27 cellular contexts compared by ENCODE assay signal in the genomic region with DNA sequence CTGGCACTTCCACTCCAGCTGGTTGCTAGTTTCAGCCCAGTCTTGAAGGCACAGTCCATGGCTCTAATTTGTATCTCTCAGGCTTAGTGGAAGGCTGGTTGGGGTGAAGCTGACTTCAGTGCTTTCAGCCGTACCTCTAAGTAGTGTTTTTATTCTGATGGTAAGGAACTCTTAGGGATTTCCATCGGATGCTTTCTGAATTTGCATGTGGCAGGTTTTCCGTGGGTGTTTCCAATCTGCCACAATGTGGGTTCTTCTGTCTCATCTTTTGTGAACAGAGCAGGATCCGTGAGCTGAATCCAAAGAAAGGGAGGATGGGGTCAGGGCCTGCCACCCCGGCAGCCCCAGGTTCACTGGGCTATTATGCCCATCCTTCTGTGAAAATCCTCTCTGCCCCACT.
"Had no signal": no experiment of that assay in that cellular context is flagged by ENCODE, and none has a peak within 500 bp of the region (broad histone marks: within the 10 kb centered on the region; RNA-seq: fewer than 3 reads in every experiment).

No MANE protein-coding gene starts in this region.

- H3K36me3 ChIP-seq: colonic mucosa, gastrocnemius medialis, neutrophil, right atrium auricular region, tibial artery had no signal

- H3K4me3 Mint-ChIP-seq: dendritic cell treated with granulocyte-macrophage colony-stimulating factor and Interleukin-4, amounts not matched to agents 40 ng/mL and 50 ng/mL, for 4 days; endodermal cell; memory B cell; mesothelial cell of epicardium; naive thymus-derived CD4-positive, alpha-beta T cell; nephron; stimulated activated naive CD8-positive, alpha-beta T cell treated with anti-CD3 and anti-CD28 coated beads, Interleukin-15, amount 100 ng/mL, for 72 hours; type B pancreatic cell had no signal

- H3K9me3 Mint-ChIP-seq: dendritic cell treated with granulocyte-macrophage colony-stimulating factor and Interleukin-4, amounts not matched to agents 40 ng/mL and 50 ng/mL, for 4 days; endodermal cell; mesothelial cell of epicardium; nephron; stimulated activated naive CD8-positive, alpha-beta T cell treated with anti-CD3 and anti-CD28 coated beads, Interleukin-15, amount 100 ng/mL, for 72 hours; type B pancreatic cell had no signal

- DNase-seq: colonic mucosa; effector CD8-positive, alpha-beta T cell; endodermal cell; foreskin fibroblast; gastrocnemius medialis; kidney; naive thymus-derived CD4-positive, alpha-beta T cell; stimulated activated CD4-positive, alpha-beta T cell treated with anti-CD3 and anti-CD28 coated beads, Interleukin-12 subunit alpha, Interleukin-12 subunit beta, amount 100 ng/mL, for 4 hours; stimulated activated CD4-positive, alpha-beta T cell treated with anti-CD3 and anti-CD28 coated beads, Interleukin-1b, Interleukin-23, amount 100 ng/mL, for 48 hours; stimulated activated CD4-positive, alpha-beta T cell treated with anti-CD3 and anti-CD28 coated beads, Interleukin-4, amount 100 ng/mL, for 1 hour; stimulated activated CD8-positive, alpha-beta memory T cell treated with anti-CD3 and anti-CD28 coated beads, Interleukin-4, amount 100 ng/mL, for 48 hours; stimulated activated naive CD4-positive, alpha-beta T cell; stimulated activated naive CD8-positive, alpha-beta T cell treated with anti-CD3 and anti-CD28 coated beads, Interleukin-15, amount 100 ng/mL, for 72 hours; testis; tibial artery had no signal

- H3K4me1 ChIP-seq: colonic mucosa, gastrocnemius medialis, parathyroid adenoma, right atrium auricular region, testis, tibial artery had no signal

- H3K9me3 ChIP-seq: colonic mucosa, gastrocnemius medialis, neutrophil, right atrium auricular region, testis, tibial artery had no signal

- H3K4me1 Mint-ChIP-seq: endodermal cell; memory B cell; naive thymus-derived CD4-positive, alpha-beta T cell; nephron; stimulated activated naive CD8-positive, alpha-beta T cell treated with anti-CD3 and anti-CD28 coated beads, Interleukin-15, amount 100 ng/mL, for 72 hours had no signal

- H3K27me3 ChIP-seq: colonic mucosa, neutrophil, right atrium auricular region, testis, tibial artery had no signal

- H3K9ac ChIP-seq: parathyroid adenoma had no signal

- H3K4me2 ChIP-seq: smooth muscle cell had no signal

- H3K27ac ChIP-seq: colonic mucosa, epithelial cell of prostate, gastrocnemius medialis, neutrophil, parathyroid adenoma, right atrium auricular region, testis, tibial artery had no signal

- H3K4me3 ChIP-seq: colonic mucosa, gastrocnemius medialis, lung, right atrium auricular region, smooth muscle cell, testis, tibial artery had no signal

- H3K27me3 Mint-ChIP-seq: dendritic cell treated with granulocyte-macrophage colony-stimulating factor and Interleukin-4, amounts not matched to agents 40 ng/mL and 50 ng/mL, for 4 days; memory B cell; stimulated activated naive CD8-positive, alpha-beta T cell treated with anti-CD3 and anti-CD28 coated beads, Interleukin-15, amount 100 ng/mL, for 72 hours had no signal

- H3K36me3 Mint-ChIP-seq: memory B cell; mesothelial cell of epicardium; naive thymus-derived CD4-positive, alpha-beta T cell; type B pancreatic cell had no signal

- FAIRE-seq: kidney had no signal

- H3K27ac Mint-ChIP-seq: dendritic cell treated with granulocyte-macrophage colony-stimulating factor and Interleukin-4, amounts not matched to agents 40 ng/mL and 50 ng/mL, for 4 days; endodermal cell; memory B cell; mesothelial cell of epicardium; naive thymus-derived CD4-positive, alpha-beta T cell; progenitor cell of endocrine pancreas; stimulated activated naive CD8-positive, alpha-beta T cell treated with anti-CD3 and anti-CD28 coated beads, Interleukin-15, amount 100 ng/mL, for 72 hours; type B pancreatic cell had no signal
